Comparison of ENCODE assay signal across 34 cellular contexts in the genomic region with DNA sequence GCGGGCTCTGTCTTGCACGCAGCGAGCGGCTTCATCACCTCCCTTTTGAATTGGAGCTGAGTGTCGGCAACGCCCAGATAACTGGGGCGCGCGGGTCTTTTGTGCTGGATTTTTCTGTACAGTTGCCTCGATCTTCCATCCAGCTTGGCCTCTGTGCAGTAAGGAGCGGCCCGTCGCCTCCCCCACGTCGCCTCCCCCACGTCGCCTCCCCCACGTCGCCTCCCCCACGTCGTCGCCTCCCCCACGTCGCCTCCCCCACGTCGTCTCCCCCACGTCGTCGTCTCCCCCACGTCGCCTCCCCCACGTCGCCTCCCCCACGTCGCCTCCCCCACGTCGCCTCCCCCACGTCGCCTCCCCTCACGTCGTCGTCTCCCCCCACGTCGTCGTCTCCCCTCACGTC. TPM values are rescaled to one million over a fixed set of nuclear protein-coding genes. Genes with fewer than 3 reads are reported as not detected.
"Had no signal": no experiment of that assay in that cellular context is flagged by ENCODE, and none has a peak within 500 bp of the region (broad histone marks: within the 10 kb centered on the region; RNA-seq: fewer than 3 reads in every experiment).

No MANE protein-coding gene starts in this region.

- H3K36me3 Mint-ChIP-seq: activated naive CD4-positive, alpha-beta T cell treated with anti-CD3 and anti-CD28 coated beads, Interleukin-2, amount 50 U/mL, for 24 hours; activated naive CD8-positive, alpha-beta T cell treated with anti-CD3 and anti-CD28 coated beads, Interleukin-2, amount 10 ng/mL, durations not matched to agents 7 days and 5 days; brain had no signal

- H3K9me3 ChIP-seq: ascending aorta, breast epithelium, colonic mucosa, esophagus muscularis mucosa, gastrocnemius medialis, heart left ventricle had no signal

- H3K4me3 ChIP-seq: ascending aorta, breast epithelium, cardiac muscle cell, colonic mucosa, esophagus muscularis mucosa, gastrocnemius medialis, heart left ventricle had no signal

- H3K4me3 Mint-ChIP-seq: activated CD4-positive, alpha-beta memory T cell treated with anti-CD3 and anti-CD28 coated beads for 36 hours; activated CD4-positive, alpha-beta T cell treated with anti-CD3 and anti-CD28 coated beads for 36 hours; activated CD4-positive, alpha-beta T cell treated with anti-CD3 and anti-CD28 coated beads, Interleukin-2, amount 10 ng/mL, durations not matched to agents 24 days and 14 days; activated CD8-positive, alpha-beta memory T cell treated with anti-CD3 and anti-CD28 coated beads, Interleukin-2, amount 10 ng/mL, durations not matched to agents 7 days and 5 days; activated CD8-positive, alpha-beta T cell treated with anti-CD3 and anti-CD28 coated beads, Interleukin-2, amount 10 ng/mL, durations not matched to agents 7 days and 5 days; activated naive CD4-positive, alpha-beta T cell treated with anti-CD3 and anti-CD28 coated beads for 36 hours; activated naive CD4-positive, alpha-beta T cell treated with anti-CD3 and anti-CD28 coated beads, Interleukin-2, amount 50 U/mL, for 24 hours; activated naive CD8-positive, alpha-beta T cell treated with anti-CD3 and anti-CD28 coated beads, Interleukin-2, amount 10 ng/mL, durations not matched to agents 7 days and 5 days; activated T-helper 1 cell treated with anti-CD3 and anti-CD28 coated beads, Interleukin-12 subunit alpha, Interleukin-12 subunit beta, Interleukin-2, Interleukin-4 antibody, amounts not matched to agents 30 ng/mL and 10 ng/mL and 1 ng/mL, durations not matched to agents 14 hours and 24 hours and 36 hours; brain had no signal

- H3K27ac ChIP-seq: ascending aorta, breast epithelium, cardiac muscle cell, colonic mucosa, esophagus muscularis mucosa, foreskin keratinocyte, gastrocnemius medialis, heart left ventricle had no signal

- ATAC-seq: activated CD4-positive, alpha-beta T cell treated with anti-CD3 and anti-CD28 coated beads for 36 hours; activated CD8-positive, alpha-beta memory T cell treated with anti-CD3 and anti-CD28 coated beads, Interleukin-2, amount 10 ng/mL, durations not matched to agents 7 days and 5 days; activated CD8-positive, alpha-beta T cell treated with anti-CD3 and anti-CD28 coated beads, Interleukin-2, amount 10 ng/mL, durations not matched to agents 7 days and 5 days; foreskin keratinocyte; gastrocnemius medialis; heart left ventricle had no signal

- H3K27ac Mint-ChIP-seq: activated CD4-positive, alpha-beta memory T cell treated with anti-CD3 and anti-CD28 coated beads for 36 hours; activated CD4-positive, alpha-beta T cell treated with anti-CD3 and anti-CD28 coated beads for 36 hours; activated CD4-positive, alpha-beta T cell treated with anti-CD3 and anti-CD28 coated beads, Interleukin-2, amount 10 ng/mL, durations not matched to agents 24 days and 14 days; activated CD8-positive, alpha-beta memory T cell treated with anti-CD3 and anti-CD28 coated beads, Interleukin-2, amount 10 ng/mL, durations not matched to agents 7 days and 5 days; activated CD8-positive, alpha-beta T cell treated with anti-CD3 and anti-CD28 coated beads, Interleukin-2, amount 10 ng/mL, durations not matched to agents 7 days and 5 days; activated naive CD4-positive, alpha-beta T cell treated with anti-CD3 and anti-CD28 coated beads for 36 hours; activated naive CD4-positive, alpha-beta T cell treated with anti-CD3 and anti-CD28 coated beads, Interleukin-2, amount 50 U/mL, for 24 hours; activated naive CD8-positive, alpha-beta T cell treated with anti-CD3 and anti-CD28 coated beads, Interleukin-2, amount 10 ng/mL, durations not matched to agents 7 days and 5 days; activated T-helper 2 cell treated with anti-CD3 and anti-CD28 coated beads, Interferon-gamma antibody, Interleukin-2, Interleukin-4, amounts not matched to agents 10 μg/mL and 5 μg/mL and 100 μg/mL, durations not matched to agents 14 hours and 24 hours and 36 hours had no signal

- H3K4me1 Mint-ChIP-seq: activated naive CD4-positive, alpha-beta T cell treated with anti-CD3 and anti-CD28 coated beads, Interleukin-2, amount 50 U/mL, for 24 hours; activated naive CD8-positive, alpha-beta T cell treated with anti-CD3 and anti-CD28 coated beads, Interleukin-2, amount 10 ng/mL, durations not matched to agents 7 days and 5 days; brain had no signal

- H3K27me3 ChIP-seq: ascending aorta, breast epithelium, cardiac muscle cell, colonic mucosa, esophagus muscularis mucosa, foreskin keratinocyte, gastrocnemius medialis, heart left ventricle had no signal

- DNase-seq: activated CD4-positive, alpha-beta memory T cell treated with anti-CD3 and anti-CD28 coated beads for 36 hours; activated CD4-positive, alpha-beta T cell treated with anti-CD3 and anti-CD28 coated beads for 36 hours; activated CD4-positive, alpha-beta T cell treated with anti-CD3 and anti-CD28 coated beads, Interleukin-2, amount 10 ng/mL, durations not matched to agents 24 days and 14 days; activated CD4-positive, CD25-positive, alpha-beta regulatory T cell; activated CD4-positive, CD25-positive, alpha-beta regulatory T cell treated with anti-CD3 and anti-CD28 coated beads, Interleukin-2, amount 50 U/mL, for 72 hours; activated CD8-positive, alpha-beta memory T cell treated with anti-CD3 and anti-CD28 coated beads, Interleukin-2, amount 10 ng/mL, durations not matched to agents 7 days and 5 days; activated CD8-positive, alpha-beta memory T cell treated with anti-CD3 and anti-CD28 coated beads, Interleukin-2, amount 50 U/mL, for 4 hours; activated CD8-positive, alpha-beta T cell treated with anti-CD3 and anti-CD28 coated beads, Interleukin-2, amount 10 ng/mL, durations not matched to agents 7 days and 5 days; activated effector memory CD4-positive, alpha-beta T cell treated with anti-CD3 and anti-CD28 coated beads, Interleukin-2, amount 50 U/mL, for 16 hours; activated naive CD4-positive, alpha-beta T cell treated with anti-CD3 and anti-CD28 coated beads for 36 hours; activated naive CD8-positive, alpha-beta T cell treated with anti-CD3 and anti-CD28 coated beads, Interleukin-2, amount 10 ng/mL, durations not matched to agents 7 days and 5 days; activated T-cell treated with anti-CD3 and anti-CD28 coated beads, Interleukin-2, amount 50 U/mL, for 1 hour; activated T-cell treated with anti-CD3 and anti-CD28 coated beads, Interleukin-2, amount 50 U/mL, for 48 hours; central memory CD4-positive, alpha-beta T cell; cerebellar nuclear complex; colonic mucosa; effector memory CD4-positive, alpha-beta T cell; erythroblast; foreskin keratinocyte; gastrocnemius medialis; glutamatergic neuron; heart left ventricle; T-helper 2 cell had no signal

- H3K9me3 Mint-ChIP-seq: activated CD4-positive, alpha-beta memory T cell treated with anti-CD3 and anti-CD28 coated beads for 36 hours; activated CD4-positive, alpha-beta T cell treated with anti-CD3 and anti-CD28 coated beads, Interleukin-2, amount 10 ng/mL, durations not matched to agents 24 days and 14 days; activated naive CD4-positive, alpha-beta T cell treated with anti-CD3 and anti-CD28 coated beads for 36 hours; activated naive CD4-positive, alpha-beta T cell treated with anti-CD3 and anti-CD28 coated beads, Interleukin-2, amount 50 U/mL, for 24 hours; activated naive CD8-positive, alpha-beta T cell treated with anti-CD3 and anti-CD28 coated beads, Interleukin-2, amount 10 ng/mL, durations not matched to agents 7 days and 5 days; activated T-helper 1 cell treated with anti-CD3 and anti-CD28 coated beads, Interleukin-12 subunit alpha, Interleukin-12 subunit beta, Interleukin-2, Interleukin-4 antibody, amounts not matched to agents 30 ng/mL and 10 ng/mL and 1 ng/mL, durations not matched to agents 14 hours and 24 hours and 36 hours; activated T-helper 2 cell treated with anti-CD3 and anti-CD28 coated beads, Interferon-gamma antibody, Interleukin-2, Interleukin-4, amounts not matched to agents 10 μg/mL and 5 μg/mL and 100 μg/mL, durations not matched to agents 14 hours and 24 hours and 36 hours; brain had no signal

- H3K36me3 ChIP-seq: breast epithelium, colonic mucosa had no signal

- H3K27me3 Mint-ChIP-seq: activated CD4-positive, alpha-beta memory T cell treated with anti-CD3 and anti-CD28 coated beads for 36 hours; activated CD4-positive, alpha-beta T cell treated with anti-CD3 and anti-CD28 coated beads for 36 hours; activated CD4-positive, alpha-beta T cell treated with anti-CD3 and anti-CD28 coated beads, Interleukin-2, amount 10 ng/mL, durations not matched to agents 24 days and 14 days; activated CD8-positive, alpha-beta memory T cell treated with anti-CD3 and anti-CD28 coated beads, Interleukin-2, amount 10 ng/mL, durations not matched to agents 7 days and 5 days; activated naive CD4-positive, alpha-beta T cell treated with anti-CD3 and anti-CD28 coated beads, Interleukin-2, amount 50 U/mL, for 24 hours; activated naive CD8-positive, alpha-beta T cell treated with anti-CD3 and anti-CD28 coated beads, Interleukin-2, amount 10 ng/mL, durations not matched to agents 7 days and 5 days; brain had no signal

- H3K4me1 ChIP-seq: ascending aorta, breast epithelium, foreskin keratinocyte, heart left ventricle had no signal

RNA-seq across cellular contexts. Expression of gene PRR35, which starts 15.7 kb away (rescaled TPM):
- total RNA-seq: activated CD4-positive, alpha-beta memory T cell treated with anti-CD3 and anti-CD28 coated beads for 36 hours; activated CD4-positive, alpha-beta T cell treated with anti-CD3 and anti-CD28 coated beads for 36 hours; activated CD4-positive, alpha-beta T cell treated with anti-CD3 and anti-CD28 coated beads, Interleukin-2, amount 10 ng/mL, durations not matched to agents 24 days and 14 days; activated CD8-positive, alpha-beta memory T cell treated with anti-CD3 and anti-CD28 coated beads for 36 hours; activated CD8-positive, alpha-beta memory T cell treated with anti-CD3 and anti-CD28 coated beads, Interleukin-2, amount 10 ng/mL, durations not matched to agents 7 days and 5 days; activated CD8-positive, alpha-beta T cell treated with anti-CD3 and anti-CD28 coated beads, Interleukin-2, amount 10 ng/mL, durations not matched to agents 7 days and 5 days; activated naive CD4-positive, alpha-beta T cell treated with anti-CD3 and anti-CD28 coated beads for 36 hours; activated naive CD8-positive, alpha-beta T cell treated with anti-CD3 and anti-CD28 coated beads, Interleukin-2, amount 10 ng/mL, durations not matched to agents 7 days and 5 days; activated T-helper 1 cell treated with anti-CD3 and anti-CD28 coated beads, Interleukin-12 subunit alpha, Interleukin-12 subunit beta, Interleukin-2, Interleukin-4 antibody, amounts not matched to agents 30 ng/mL and 10 ng/mL and 1 ng/mL, durations not matched to agents 14 hours and 24 hours and 36 hours; activated T-helper 2 cell treated with anti-CD3 and anti-CD28 coated beads, Interferon-gamma antibody, Interleukin-2, Interleukin-4, amounts not matched to agents 10 μg/mL and 5 μg/mL and 100 μg/mL, durations not matched to agents 14 hours and 24 hours and 36 hours; ascending aorta; breast epithelium; colonic mucosa; dermis microvascular lymphatic vessel endothelial cell; esophagus muscularis mucosa; foreskin keratinocyte; gastrocnemius medialis; heart left ventricle; T-helper 1 cell treated with Interleukin-12 subunit alpha and Interleukin-12 subunit beta and Interleukin-4 antibody, amounts not matched to agents 30 ng/mL and 1 ng/mL, for 36 hours had no signal
- polyA plus RNA-seq: cardiac muscle cell, foreskin keratinocyte, heart left ventricle had no signal

RNA-seq across cellular contexts. Expression of gene NHLRC4, which starts 22.3 kb away (rescaled TPM):
- total RNA-seq: ascending aorta had no signal
